Comparison of ENCODE assay signal across 9 cellular contexts in the genomic region with DNA sequence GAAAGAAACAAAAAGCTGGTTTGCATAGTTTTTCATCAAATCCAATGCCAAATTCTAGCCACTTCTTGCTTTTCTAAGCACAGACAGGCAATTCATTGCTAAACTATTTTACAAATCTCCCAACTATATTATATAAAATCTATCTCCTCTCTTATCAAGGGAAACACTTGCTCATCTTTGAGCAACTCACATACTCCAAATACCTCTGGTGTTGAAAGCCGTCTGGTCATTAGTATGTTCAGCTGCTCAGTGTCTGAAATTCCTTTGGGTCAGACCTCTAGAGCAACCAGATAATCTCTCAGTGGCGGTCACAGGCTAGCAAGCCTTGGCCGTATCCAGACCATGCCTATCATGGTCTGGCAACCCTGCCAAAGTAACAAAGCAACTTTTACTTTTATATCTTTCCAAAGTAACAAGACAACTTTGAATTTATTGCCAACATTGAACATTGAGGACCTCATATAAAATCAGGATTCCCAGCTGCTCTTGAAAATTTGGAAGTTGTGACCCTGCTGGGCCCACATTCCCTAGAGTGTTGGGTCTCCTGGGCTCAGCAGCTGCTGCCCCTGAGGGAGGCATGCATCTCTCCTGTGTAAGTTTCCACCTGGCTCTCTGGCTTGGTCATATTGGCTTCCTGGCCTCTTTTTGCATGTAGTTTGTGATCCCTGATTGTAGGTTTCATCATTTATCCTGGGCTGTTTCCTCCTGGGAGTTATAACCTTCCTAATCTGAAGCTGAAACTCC. TPM values are rescaled to one million over a fixed set of nuclear protein-coding genes. Genes with fewer than 3 reads are reported as not detected.
DNase-seq lines count a peak whose midpoint lies in the region; ATAC-seq and TF ChIP-seq lines count a peak whose summit lies in the region.
"Had no signal": no experiment of that assay in that cellular context is flagged by ENCODE, and none has a peak within 500 bp of the region (broad histone marks: within the 10 kb centered on the region; RNA-seq: fewer than 3 reads in every experiment).

No MANE protein-coding gene starts in this region.

- WGBS in trophoblast cell (ENCODE audit: extremely low coverage, insufficient coverage, insufficient read length): no CpG with 5 or more reads among the region's 3 CpGs
- WGBS in sigmoid colon, 2 donors: 86 to 88% methylated on average over 3 of the region's 3 CpGs

- H4K12ac ChIP-seq in trophoblast cell (ENCODE audit: low read depth, low read length): no peak overlapping the region

- H3K27me3 ChIP-seq in brain microvascular endothelial cell (replicated peaks) (no peaks in the 10 kb centered on the region), trophoblast cell (ENCODE audit: insufficient read depth, low read length) (no peaks in the 10 kb centered on the region), sigmoid colon (no peaks in the 10 kb centered on the region)
- H3K27me3 ChIP-seq: gastroesophageal sphincter had no signal

- no peak overlapping the region for H3K18ac ChIP-seq in trophoblast cell (ENCODE audit: low read length)

- no peak overlapping the region for H3K23ac ChIP-seq in trophoblast cell (ENCODE audit: low read length)

- H3K27ac ChIP-seq in brain microvascular endothelial cell: peak overlapping the region; percentile 77
- peak overlapping the region; percentile 45 for H3K27ac ChIP-seq in trophoblast cell (ENCODE audit: low read depth, low read length)
- H3K27ac ChIP-seq in sigmoid colon: no peak overlapping the region
- H3K27ac ChIP-seq: gastroesophageal sphincter, prostate gland had no signal

- ATAC-seq in GM19397 (IDR thresholded peaks at IDR 0.05; ENCODE audit: unreplicated experiment) (peak; percentile 1), HG03108 (IDR thresholded peaks at IDR 0.05; ENCODE audit: unreplicated experiment) (peak; percentile 3)
- ATAC-seq: gastroesophageal sphincter had no signal

- H4K91ac ChIP-seq in trophoblast cell (ENCODE audit: low read depth, low read length): peak overlapping the region; percentile 1

- H3K79me2 ChIP-seq in trophoblast cell (ENCODE audit: control insufficient read depth, insufficient read depth, low read length, poor library complexity): no peaks in the 10 kb centered on the region

- H3K79me1 ChIP-seq in trophoblast cell (ENCODE audit: low read length): peaks cover 7% of the 10 kb centered on the region

- no peak for TF ChIP-seq CTCF in brain microvascular endothelial cell (IDR thresholded peaks at IDR 0.05; ENCODE audit: low read depth, low read length, missing control alignments)
- no peak for TF ChIP-seq CTCF in sigmoid colon (IDR thresholded peaks at IDR 0.05)

- H3K14ac ChIP-seq in trophoblast cell (ENCODE audit: low read length): no peak overlapping the region

- no peak overlapping the region for H3K4ac ChIP-seq in trophoblast cell (ENCODE audit: low read depth, low read length)

- H3K4me3 ChIP-seq in brain microvascular endothelial cell (ENCODE audit: low read depth, low read length): no peak overlapping the region
- H3K4me3 ChIP-seq in trophoblast cell (ENCODE audit: low read depth, low read length): no peak overlapping the region
- no peak overlapping the region for H3K4me3 ChIP-seq in sigmoid colon
- H3K4me3 ChIP-seq: gastroesophageal sphincter, prostate gland had no signal

- TF ChIP-seq EP300 in sigmoid colon (IDR thresholded peaks at IDR 0.05): no peak

- in situ Hi-C loops in brain microvascular endothelial cell (cut with HindIII; ENCODE audit: low pct_ligation_motif_present, low sequenced_read_pairs): no loop called here

- H3K9me3 ChIP-seq in trophoblast cell (ENCODE audit: insufficient read depth, low read depth, low read length) (peaks cover 5% of the 10 kb centered on the region), sigmoid colon (no peaks in the 10 kb centered on the region)
- H3K9me3 ChIP-seq: gastroesophageal sphincter, prostate gland had no signal

- H2AFZ ChIP-seq in trophoblast cell (ENCODE audit: insufficient read depth, low read length, poor library complexity): no peak overlapping the region

- H2BK5ac ChIP-seq in trophoblast cell (ENCODE audit: low read depth, low read length, poor library complexity): no peak overlapping the region

- no peak overlapping the region for H2AK5ac ChIP-seq in trophoblast cell (ENCODE audit: low read length)

- no peak overlapping the region for H2BK12ac ChIP-seq in trophoblast cell (ENCODE audit: low read length)

- no peak overlapping the region for H4K8ac ChIP-seq in trophoblast cell (ENCODE audit: low read depth, low read length)

- no peak overlapping the region for H3K9ac ChIP-seq in trophoblast cell (ENCODE audit: low read length)

- H3K4me2 ChIP-seq in trophoblast cell (ENCODE audit: low read length): no peak overlapping the region

- DNase-seq in brain microvascular endothelial cell: peak; percentile 94
- peak; percentile 92 to 98 for DNase-seq in trophoblast cell
- no peak for DNase-seq in sigmoid colon
- no peak for DNase-seq in activated CD4-positive, CD25-positive, alpha-beta regulatory T cell treated with anti-CD3 and anti-CD28 coated beads, Interleukin-2, amount 50 U/mL, for 72 hours
- no peak for DNase-seq in NAMALWA (ENCODE audit: low spot score)

- intact Hi-C loops in sigmoid colon (cut with DNase I): no loop called here

- no peak overlapping the region for H2BK120ac ChIP-seq in trophoblast cell (ENCODE audit: insufficient read depth, low read length, poor library complexity)

- H3K36me3 ChIP-seq in brain microvascular endothelial cell (replicated peaks) (no peaks in the 10 kb centered on the region), trophoblast cell (ENCODE audit: control insufficient read depth in 1 of 2, insufficient read depth in 2 of 2, low read length in 2 of 2) (no peaks in the 10 kb centered on the region), sigmoid colon (no peaks in the 10 kb centered on the region)
- H3K36me3 ChIP-seq: gastroesophageal sphincter, prostate gland had no signal

- H3K4me1 ChIP-seq in trophoblast cell (ENCODE audit: control insufficient read depth in 1 of 2, insufficient read depth in 2 of 2, low read length in 2 of 2): peaks cover 5 to 13% of the 10 kb centered on the region in 2 experiments
- H3K4me1 ChIP-seq in sigmoid colon: no peaks in the 10 kb centered on the region
- H3K4me1 ChIP-seq: prostate gland had no signal

- no peak for TF ChIP-seq POLR2A in sigmoid colon (IDR thresholded peaks at IDR 0.05)

RNA-seq across cellular contexts. Expression of gene LANCL2, which starts 56.8 kb away (rescaled TPM):
- polyA plus RNA-seq in trophoblast cell (2013): 7.8 and 8.4 TPM in 2 replicates
- total RNA-seq in sigmoid colon: 1 to 10 TPM; 5.9 to 8.9 (median 7.7) TPM
- polyA plus RNA-seq in sigmoid colon: 1 to 10 TPM; 6.0 to 9.6 (median 9.6) TPM

Comparison
In these comparisons a context has a peak if more than half of its experiments do, and no peak if none do; other contexts are left out.
1. DNase-seq: peak in brain microvascular endothelial cell (single experiment) and trophoblast cell (2 of 2); none in sigmoid colon (single experiment), activated CD4-positive, CD25-positive, alpha-beta regulatory T cell treated with anti-CD3 and anti-CD28 coated beads, Interleukin-2, amount 50 U/mL, for 72 hours (single experiment) and NAMALWA (single experiment).
2. H3K27ac ChIP-seq: peak in brain microvascular endothelial cell (single experiment) and trophoblast cell (single experiment); none in sigmoid colon (0 of 4).